8 cellular contexts compared by ENCODE assay signal in the genomic region with DNA sequence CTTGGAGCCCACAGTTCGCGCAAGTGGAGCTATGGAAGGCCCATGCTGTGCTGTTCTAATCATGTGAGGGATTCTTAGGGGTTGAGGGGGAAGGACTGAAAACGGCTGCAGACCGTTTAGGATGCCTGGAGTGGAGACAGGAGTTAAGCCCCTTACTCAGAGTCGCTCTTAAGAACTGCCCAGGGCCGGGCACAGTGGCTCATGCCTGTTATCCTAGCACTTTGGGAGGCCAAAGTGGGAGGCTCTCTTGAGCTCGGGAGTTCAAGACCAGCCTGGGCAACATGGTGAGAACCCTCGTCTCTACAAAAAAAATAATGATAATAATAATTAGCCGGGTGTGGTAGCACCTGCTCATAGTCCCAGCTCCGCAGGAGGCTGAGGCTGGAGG. TPM values are rescaled to one million over a fixed set of nuclear protein-coding genes. Genes with fewer than 3 reads are reported as not detected.
DNase-seq lines count a peak whose midpoint lies in the region; ATAC-seq and TF ChIP-seq lines count a peak whose summit lies in the region.

No MANE protein-coding gene starts in this region.

- peaks cover 52% of the 10 kb centered on the region for H3K79me2 ChIP-seq in smooth muscle cell (ENCODE audit: low read depth)

- ATAC-seq in GM19467 (IDR thresholded peaks at IDR 0.05; ENCODE audit: unreplicated experiment), result no peak
- no peak for ATAC-seq in GM18870 (IDR thresholded peaks at IDR 0.05; ENCODE audit: unreplicated experiment)
- ATAC-seq in GM21825 (IDR thresholded peaks at IDR 0.05; ENCODE audit: unreplicated experiment), result no peak

- H2AFZ ChIP-seq in smooth muscle cell (ENCODE audit: low read depth), result peak overlapping the region; percentile 86

- H3F3A ChIP-seq in smooth muscle cell (ENCODE audit: low read depth), result peaks cover 5% of the 10 kb centered on the region

- H3K9me3 ChIP-seq in WERI-Rb-1 (ENCODE audit: severe bottlenecking) (no peaks in the 10 kb centered on the region), smooth muscle cell (replicated peaks; ENCODE audit: low read depth) (no peaks in the 10 kb centered on the region)

- H4K20me1 ChIP-seq in smooth muscle cell (ENCODE audit: low read depth), result peaks cover 44% of the 10 kb centered on the region

- DNase-seq in HFF-Myc (ENCODE audit: extremely low read depth, low read depth) (no peak), WERI-Rb-1 (no peak), smooth muscle cell (lab: John Stamatoyannopoulos, UW; ENCODE audit: unreplicated experiment) (no peak), NCI-H2029 (lab: John Stamatoyannopoulos, UW) (no peak)

- H3K36me3 ChIP-seq in WERI-Rb-1 (peaks cover 26% of the 10 kb centered on the region), smooth muscle cell (ENCODE audit: low read depth) (no peaks in the 10 kb centered on the region)

- H3K4me2 ChIP-seq in smooth muscle cell, result peak overlapping the region; percentile 94

- H3K27ac ChIP-seq in WERI-Rb-1 (peak overlapping the region; percentile 98), smooth muscle cell (ENCODE audit: low read depth) (peak overlapping the region; percentile 100)

- H3K27me3 ChIP-seq in WERI-Rb-1 (ENCODE audit: insufficient read depth, low read depth, severe bottlenecking) (no peaks in the 10 kb centered on the region), smooth muscle cell (ENCODE audit: low read depth) (no peaks in the 10 kb centered on the region)

- H3K4me3 ChIP-seq in HFF-Myc (replicated peaks; ENCODE audit: low read depth, low read length), result peak overlapping the region; percentile 72
- H3K4me3 ChIP-seq in WERI-Rb-1 (ENCODE audit: low read depth, low read length), result peak overlapping the region; percentile 92
- H3K4me3 ChIP-seq in iPS-11a (ENCODE audit: low read depth, low read length), result peak overlapping the region; percentile 88
- H3K4me3 ChIP-seq in smooth muscle cell, result peak overlapping the region; percentile 89

- peaks cover 12% of the 10 kb centered on the region for H3K4me1 ChIP-seq in smooth muscle cell (ENCODE audit: low read depth)

- TF ChIP-seq CTCF in HFF-Myc (IDR thresholded peaks at IDR 0.05; ENCODE audit: low read depth, low read length, missing control alignments), result no peak
- TF ChIP-seq CTCF in WERI-Rb-1 (IDR thresholded peaks at IDR 0.05; ENCODE audit: low read depth, low read length), result no peak
- TF ChIP-seq CTCF in smooth muscle cell (IDR thresholded peaks at IDR 0.05; ENCODE audit: borderline replicate concordance, insufficient read depth, poor library complexity, severe bottlenecking), result no peak

- H3K9ac ChIP-seq in smooth muscle cell (ENCODE audit: low read depth), result peak overlapping the region; percentile 99

- WGBS in smooth muscle cell (ENCODE audit: low lambda C conversion rate), result 21% methylated on average over 10 of the region's 10 CpGs

RNA-seq across cellular contexts. Expression of a gene that starts 1.1 kb away (rescaled TPM):
- 22.6 and 28.7 TPM in 2 replicates for total RNA-seq in smooth muscle cell
- 20.1 and 25.8 TPM in 2 replicates for polyA plus RNA-seq in smooth muscle cell

RNA-seq across cellular contexts. Expression of a gene that starts 13.4 kb away (rescaled TPM):
- total RNA-seq in smooth muscle cell, result 14.7 and 18.6 TPM in 2 replicates
- polyA plus RNA-seq in smooth muscle cell, result 5.5 and 7.4 TPM in 2 replicates

RNA-seq across cellular contexts. Expression of a gene that starts 19.7 kb away (rescaled TPM):
- 10.4 and 24.8 TPM in 2 replicates for total RNA-seq in smooth muscle cell
- polyA plus RNA-seq in smooth muscle cell, result 25.9 and 40.5 TPM in 2 replicates
